In genomic region chr10:70693619-70694286, GRCh38 we compare ENCODE assay signal across 12 cellular contexts. TPM values are rescaled to one million over a fixed set of nuclear protein-coding genes. Genes with fewer than 3 reads are reported as not detected.
DNase-seq lines count a peak whose midpoint lies in the region; ATAC-seq and TF ChIP-seq lines count a peak whose summit lies in the region.
"Had no signal": no experiment of that assay in that cellular context is flagged by ENCODE, and none has a peak within 500 bp of the region (broad histone marks: within the 10 kb centered on the region; RNA-seq: fewer than 3 reads in every experiment).

No MANE protein-coding gene starts in this region.

- no peaks in the 10 kb centered on the region for H3K79me2 ChIP-seq in fibroblast of lung (ENCODE audit: control insufficient read depth, insufficient read depth, low read length)
- no peaks in the 10 kb centered on the region for H3K79me2 ChIP-seq in GM23338 (replicated peaks; ENCODE audit: insufficient read depth)

- no peak overlapping the region for H3K9ac ChIP-seq in fibroblast of lung (ENCODE audit: insufficient read depth, low read length)

- no peaks in the 10 kb centered on the region for H3K9me3 ChIP-seq in fibroblast of lung (ENCODE audit: control insufficient read depth, insufficient read depth, low read depth, low read length)

- H3K36me3 ChIP-seq in fibroblast of lung (ENCODE audit: control insufficient read depth, insufficient read depth, low read length) (no peaks in the 10 kb centered on the region), GM23338 (ENCODE audit: insufficient read depth) (no peaks in the 10 kb centered on the region)

- H3K27ac ChIP-seq in fibroblast of lung (ENCODE audit: insufficient read depth, low read length) (peak overlapping the region; percentile 6), GM23338 (ENCODE audit: low read depth) (no peak overlapping the region)

- H4K20me1 ChIP-seq in fibroblast of lung (ENCODE audit: control insufficient read depth, extremely low read depth, insufficient read depth, low read length) (no peaks in the 10 kb centered on the region), GM23338 (replicated peaks; ENCODE audit: insufficient read depth) (0 out of 2 replicates have a peak, but pooled peaks cover 3% of the 10 kb centered on the region)

- no peak overlapping the region for H2AFZ ChIP-seq in fibroblast of lung (ENCODE audit: low read length)
- H2AFZ ChIP-seq in GM23338 = no peak overlapping the region

- H3K36me3 Mint-ChIP-seq in GM23338 (ENCODE audit: low read depth) = peaks cover 8% of the 10 kb centered on the region
- H3K36me3 Mint-ChIP-seq: type B pancreatic cell had no signal

- TF ChIP-seq CTCF in fibroblast of lung (conservative IDR thresholded peaks at IDR 0.05 in 1 of 2, IDR thresholded peaks at IDR 0.05 in 1 of 2; ENCODE audit: low read depth in 1 of 2, low read length in 2 of 2) (no peak), GM23338 (conservative IDR thresholded peaks at IDR 0.05; ENCODE audit: low read depth in 2 of 2) (no peak)

- H3K4me3 ChIP-seq in fibroblast of lung (replicated peaks in 1 of 4; ENCODE audit: control extremely low read depth in 1 of 4, insufficient read depth in 1 of 4, low read depth in 3 of 4, low read length in 4 of 4) = no peak overlapping the region
- no peak overlapping the region for H3K4me3 ChIP-seq in GM23338

- H3K4me1 ChIP-seq in fibroblast of lung (ENCODE audit: control insufficient read depth, extremely low read depth, insufficient read depth, low read length) (peaks cover 19% of the 10 kb centered on the region), GM23338 (ENCODE audit: insufficient read depth) (peaks cover 9% of the 10 kb centered on the region; the same call in 1 of the 2 replicates)

- H3K4me1 Mint-ChIP-seq in GM23338 = peaks cover 16% of the 10 kb centered on the region

- H3K27me3 Mint-ChIP-seq in GM23338 (ENCODE audit: insufficient read depth, low read depth, poor library complexity) = peaks cover 4% of the 10 kb centered on the region

- no peak overlapping the region for H3K27ac Mint-ChIP-seq in GM23338
- H3K27ac Mint-ChIP-seq: endodermal cell, type B pancreatic cell had no signal

- DNase-seq in AG08396 (ENCODE audit: low spot score) (peak; percentile 86), SK-N-DZ (ENCODE audit: low spot score) (peak; percentile 79), fibroblast of lung (ENCODE audit: low read depth in 2 of 2) (peak; percentile 81 to 91), non-pigmented ciliary epithelial cell (ENCODE audit: low read depth) (peak; percentile 24), GM23338 (ENCODE audit: low spot score) (no peak), NCI-H524 (lab: John Stamatoyannopoulos, UW) (no peak), SKM-1 treated with dmso at 0.1 percent for 144 hours (lab: John Stamatoyannopoulos, UW; ENCODE audit: unreplicated experiment) (no peak)
- DNase-seq: endodermal cell, NCI-H2227 treated with DMSO at 0.1 percent for 48 hours, RPMI8226 had no signal

- no peaks in the 10 kb centered on the region for H3F3A ChIP-seq in GM23338 (replicated peaks; ENCODE audit: low read depth)

- ATAC-seq in GM23338 = no peak
- no peak for ATAC-seq in GM18873 (IDR thresholded peaks at IDR 0.05; ENCODE audit: low FRiP score, unreplicated experiment)

- no peak overlapping the region for H3K4me3 Mint-ChIP-seq in GM23338
- H3K4me3 Mint-ChIP-seq: endodermal cell, type B pancreatic cell had no signal

- no peaks in the 10 kb centered on the region for H3K9me2 ChIP-seq in GM23338 (ENCODE audit: insufficient read depth)

- H3K9me3 Mint-ChIP-seq in GM23338 = peaks cover 13% of the 10 kb centered on the region
- H3K9me3 Mint-ChIP-seq: type B pancreatic cell had no signal

- H3K27me3 ChIP-seq in fibroblast of lung (ENCODE audit: control insufficient read depth, insufficient read depth, low read length) (no peaks in the 10 kb centered on the region), GM23338 (ENCODE audit: insufficient read depth) (no peaks in the 10 kb centered on the region)

- H3K4me2 ChIP-seq in fibroblast of lung (ENCODE audit: extremely low read depth, insufficient read depth, low read length) = peak overlapping the region; percentile 66
- H3K4me2 ChIP-seq in GM23338 = no peak overlapping the region

TF ChIP-seq in GM23338, 12 proteins besides CTCF, POLR2A, EP300 and RAD21 (continues in another document):
- TF ChIP-seq ZNF331 (CRISPR knock-in tag; IDR thresholded peaks at IDR 0.05; ENCODE audit: low read depth) (no peak), EZH2 (IDR thresholded peaks at IDR 0.05; ENCODE audit: low read depth, unreplicated experiment) (no peak), NANOG (IDR thresholded peaks at IDR 0.05; ENCODE audit: borderline replicate concordance) (no peak), ETS1 (IDR thresholded peaks at IDR 0.05) (no peak), CREB1 (CRISPR knock-in tag; IDR thresholded peaks at IDR 0.05; ENCODE audit: low read depth) (no peak), POLR2AphosphoS5 (IDR thresholded peaks at IDR 0.05; ENCODE audit: low read depth) (no peak), REST (IDR thresholded peaks at IDR 0.05; ENCODE audit: unreplicated experiment) (no peak)

RNA-seq across cellular contexts. Expression of gene ADAMTS14, which starts 21.4 kb away (rescaled TPM):
- polyA plus RNA-seq in SK-N-DZ (2014; cell fraction: cytosol; rRNA removed) = 0.19 TPM in 1 of 2 replicates, not detected in the other
- 0.38 and 0.44 TPM in 2 replicates for polyA plus RNA-seq in SK-N-DZ (2014; cell fraction: nucleus; rRNA removed)
- total RNA-seq in fibroblast of lung = 1.8 and 4.1 TPM in 2 replicates
- polyA plus RNA-seq in fibroblast of lung (3.1 and 6.2 TPM in 2 replicates), GM23338 (2016; fragmentation: Nextera tagmentation; extraction: Ambion mirVana) (1.5 and 1.9 TPM in 2 replicates)
- 3.6 and 8.1 TPM in 2 replicates for polyA plus RNA-seq in fibroblast of lung (2012)
- polyA minus RNA-seq in fibroblast of lung (ENCODE audit: low replicate concordance) = 8.8 and 12.0 TPM in 2 replicates
- total RNA-seq in GM23338 (2014; rRNA removed; shearing (Covaris generic)) = 2.1 and 2.9 TPM in 2 replicates

Comparison
In these comparisons a context has a peak if more than half of its experiments do, and no peak if none do; other contexts are left out.
1. DNase-seq: peak in AG08396 (single experiment), SK-N-DZ (single experiment), fibroblast of lung (2 of 2) and non-pigmented ciliary epithelial cell (single experiment); none in GM23338 (single experiment), NCI-H524 (0 of 2) and SKM-1 treated with dmso at 0.1 percent for 144 hours (single experiment).